8 cellular contexts compared by ENCODE assay signal in genomic region chr1:66351913-66352312, GRCh38.
DNase-seq lines count a peak whose midpoint lies in the region; ATAC-seq and TF ChIP-seq lines count a peak whose summit lies in the region.

No MANE protein-coding gene starts in this region.

- peak overlapping the region; percentile 81 for H3K27ac Mint-ChIP-seq in activated naive CD4-positive, alpha-beta T cell treated with anti-CD3 and anti-CD28 coated beads, Interleukin-2, amount 10 ng/mL, durations not matched to agents 7 days and 5 days

- H3K27me3 ChIP-seq in psoas muscle (ENCODE audit: insufficient read depth in 3 of 3, low read length in 2 of 3): no peaks in the 10 kb centered on the region

- peak overlapping the region; percentile 73 for H3K27ac ChIP-seq in psoas muscle

- H3K4me3 Mint-ChIP-seq in activated naive CD4-positive, alpha-beta T cell treated with anti-CD3 and anti-CD28 coated beads, Interleukin-2, amount 10 ng/mL, durations not matched to agents 7 days and 5 days: peak overlapping the region; percentile 27

- peak overlapping the region; percentile 31 for H3K4me3 ChIP-seq in psoas muscle

- CTCF ChIA-PET in activated naive CD4-positive, alpha-beta T cell treated with anti-CD3 and anti-CD28 coated beads, Interleukin-2, amount 10 ng/mL, durations not matched to agents 7 days and 5 days (lab: Charles Lee): interaction anchor here (1.1 to 3.7 kb wide), 6 partner anchors 9 to 95 kb away, joined by 3 to 21 read pairs (median 8); no protein-coding TSS in a partner anchor

- no peak for TF ChIP-seq CTCF in psoas muscle (IDR thresholded peaks at IDR 0.05)

- intact Hi-C loops in psoas muscle (cut with DNase I): no loop called here

- peaks cover 6 to 16% of the 10 kb centered on the region in 2 donors for H3K36me3 ChIP-seq in psoas muscle (ENCODE audit: insufficient read depth in 1 of 2, low read depth in 1 of 2)

- ATAC-seq in HG03469 (IDR thresholded peaks at IDR 0.05; ENCODE audit: unreplicated experiment): peak; percentile 31
- peak; percentile 13 to 25 (median 22) for ATAC-seq in psoas muscle
- ATAC-seq in GM21360 (IDR thresholded peaks at IDR 0.05; ENCODE audit: unreplicated experiment): no peak

- H3K27me3 Mint-ChIP-seq in activated naive CD4-positive, alpha-beta T cell treated with anti-CD3 and anti-CD28 coated beads, Interleukin-2, amount 10 ng/mL, durations not matched to agents 7 days and 5 days: no peaks in the 10 kb centered on the region

- H3K36me3 Mint-ChIP-seq in activated naive CD4-positive, alpha-beta T cell treated with anti-CD3 and anti-CD28 coated beads, Interleukin-2, amount 10 ng/mL, durations not matched to agents 7 days and 5 days: peaks cover 53% of the 10 kb centered on the region

- DNase-seq in activated effector memory CD4-positive, alpha-beta T cell treated with anti-CD3 and anti-CD28 coated beads, Interleukin-2, amount 50 U/mL, for 16 hours: peak; percentile 72
- no peak for DNase-seq in activated effector memory CD4-positive, alpha-beta T cell treated with Interleukin-2 at 50 U/mL for 16 hours
- DNase-seq in activated naive CD4-positive, alpha-beta T cell treated with anti-CD3 and anti-CD28 coated beads, Interleukin-2, amount 10 ng/mL, durations not matched to agents 7 days and 5 days: peak; percentile 52
- DNase-seq in psoas muscle (no peak), NCI-H1694 treated with DMSO at 0.1 percent for 48 hours (lab: John Stamatoyannopoulos, UW) (no peak), DMS114 treated with DMSO at 0.1 percent for 48 hours (lab: John Stamatoyannopoulos, UW; ENCODE audit: unreplicated experiment) (no peak)

- peaks cover 94% of the 10 kb centered on the region for H3K4me1 Mint-ChIP-seq in activated naive CD4-positive, alpha-beta T cell treated with anti-CD3 and anti-CD28 coated beads, Interleukin-2, amount 10 ng/mL, durations not matched to agents 7 days and 5 days

- H3K4me1 ChIP-seq in psoas muscle: peaks cover 92% of the 10 kb centered on the region

- WGBS in psoas muscle, 3 donors: 69 to 88% (median 81%) methylated on average over 3 of the region's 3 CpGs

- H3K9me3 Mint-ChIP-seq in activated naive CD4-positive, alpha-beta T cell treated with anti-CD3 and anti-CD28 coated beads, Interleukin-2, amount 10 ng/mL, durations not matched to agents 7 days and 5 days: no peaks in the 10 kb centered on the region

- H3K9me3 ChIP-seq in psoas muscle: no peaks in the 10 kb centered on the region

Comparison
In these comparisons a context has a peak if more than half of its experiments do, and no peak if none do; other contexts are left out.
1. DNase-seq: peak in activated effector memory CD4-positive, alpha-beta T cell treated with anti-CD3 and anti-CD28 coated beads, Interleukin-2, amount 50 U/mL, for 16 hours (single experiment) and activated naive CD4-positive, alpha-beta T cell treated with anti-CD3 and anti-CD28 coated beads, Interleukin-2, amount 10 ng/mL, durations not matched to agents 7 days and 5 days (single experiment); none in activated effector memory CD4-positive, alpha-beta T cell treated with Interleukin-2 at 50 U/mL for 16 hours (single experiment), psoas muscle (0 of 2), NCI-H1694 treated with DMSO at 0.1 percent for 48 hours (single experiment) and DMS114 treated with DMSO at 0.1 percent for 48 hours (single experiment).